Comparison of ENCODE assay signal across 10 cellular contexts in genomic region chr10:75021851-75022250, GRCh38.
DNase-seq lines count a peak whose midpoint lies in the region; ATAC-seq and TF ChIP-seq lines count a peak whose summit lies in the region.
"Had no signal": no experiment of that assay in that cellular context is flagged by ENCODE, and none has a peak within 500 bp of the region (broad histone marks: within the 10 kb centered on the region; RNA-seq: fewer than 3 reads in every experiment).

No MANE protein-coding gene starts in this region.

- H3K79me2 ChIP-seq in PC-9 (ENCODE audit: low read depth), result no peaks in the 10 kb centered on the region

- peaks cover 13% of the 10 kb centered on the region for H3K4me1 Mint-ChIP-seq in stimulated activated naive CD8-positive, alpha-beta T cell treated with anti-CD3 and anti-CD28 coated beads, Interleukin-15, Interleukin-2, amounts not matched to agents 100 ng/mL and 50 ng/mL, for 24 hours (ENCODE audit: low read depth)
- H3K4me1 Mint-ChIP-seq in stimulated activated naive CD8-positive, alpha-beta T cell treated with anti-CD3 and anti-CD28 coated beads, Interleukin-15, amount 100 ng/mL, for 72 hours, result peaks cover 22% of the 10 kb centered on the region
- H3K4me1 Mint-ChIP-seq in endothelial cell (ENCODE audit: unreplicated experiment), result peaks cover 25% of the 10 kb centered on the region

- CTCF ChIA-PET in PC-9 (lab: Charles Lee), result no interaction called here

- H2AFZ ChIP-seq in PC-9, result no peak overlapping the region

- H3K4me3 ChIP-seq in PC-9, result no peak overlapping the region

- POLR2A ChIA-PET in PC-9 (lab: Charles Lee; ENCODE audit: unreplicated experiment), result no interaction called here

- no peaks in the 10 kb centered on the region for H3K9me3 Mint-ChIP-seq in stimulated activated naive CD8-positive, alpha-beta T cell treated with anti-CD3 and anti-CD28 coated beads, Interleukin-15, Interleukin-2, amounts not matched to agents 100 ng/mL and 50 ng/mL, for 24 hours
- H3K9me3 Mint-ChIP-seq in stimulated activated naive CD8-positive, alpha-beta T cell treated with anti-CD3 and anti-CD28 coated beads, Interleukin-15, amount 100 ng/mL, for 72 hours, result no peaks in the 10 kb centered on the region
- no peaks in the 10 kb centered on the region for H3K9me3 Mint-ChIP-seq in endothelial cell (ENCODE audit: unreplicated experiment)
- H3K9me3 Mint-ChIP-seq: CD14-positive monocyte had no signal

- no peaks in the 10 kb centered on the region for H3K9me2 ChIP-seq in PC-9 (ENCODE audit: insufficient read depth)

- no peak for ATAC-seq in stimulated activated naive CD8-positive, alpha-beta T cell treated with anti-CD3 and anti-CD28 coated beads, Interleukin-15, amount 100 ng/mL, for 72 hours
- ATAC-seq in HG03439 (IDR thresholded peaks at IDR 0.05; ENCODE audit: unreplicated experiment), result no peak

- no peaks in the 10 kb centered on the region for H3K9me3 ChIP-seq in PC-9 (ENCODE audit: insufficient read depth, low read depth)

- peaks cover 8% of the 10 kb centered on the region; the same call in 1 of the 2 replicates for H3F3A ChIP-seq in PC-9 (ENCODE audit: insufficient read depth, low read depth)

- H3K27ac Mint-ChIP-seq in stimulated activated naive CD8-positive, alpha-beta T cell treated with anti-CD3 and anti-CD28 coated beads, Interleukin-15, Interleukin-2, amounts not matched to agents 100 ng/mL and 50 ng/mL, for 24 hours, result peak overlapping the region; percentile 57
- no peak overlapping the region for H3K27ac Mint-ChIP-seq in stimulated activated naive CD8-positive, alpha-beta T cell treated with anti-CD3 and anti-CD28 coated beads, Interleukin-15, amount 100 ng/mL, for 72 hours
- peak overlapping the region; percentile 62 for H3K27ac Mint-ChIP-seq in endothelial cell (ENCODE audit: unreplicated experiment)

- BruUV-seq in PC-9 (replicated peaks; lab: Mats Ljungman, UMichigan), result no TSS peak

- H3K4me3 Mint-ChIP-seq in stimulated activated naive CD8-positive, alpha-beta T cell treated with anti-CD3 and anti-CD28 coated beads, Interleukin-15, Interleukin-2, amounts not matched to agents 100 ng/mL and 50 ng/mL, for 24 hours, result no peak overlapping the region
- H3K4me3 Mint-ChIP-seq in stimulated activated naive CD8-positive, alpha-beta T cell treated with anti-CD3 and anti-CD28 coated beads, Interleukin-15, amount 100 ng/mL, for 72 hours, result no peak overlapping the region
- H3K4me3 Mint-ChIP-seq in endothelial cell (ENCODE audit: unreplicated experiment), result no peak overlapping the region
- H3K4me3 Mint-ChIP-seq: CD14-positive monocyte had no signal

- peaks cover 35% of the 10 kb centered on the region for H3K36me3 Mint-ChIP-seq in stimulated activated naive CD8-positive, alpha-beta T cell treated with anti-CD3 and anti-CD28 coated beads, Interleukin-15, Interleukin-2, amounts not matched to agents 100 ng/mL and 50 ng/mL, for 24 hours (ENCODE audit: low read depth)
- H3K36me3 Mint-ChIP-seq in endothelial cell (ENCODE audit: low read depth, unreplicated experiment), result peaks cover 8% of the 10 kb centered on the region

- H3K27ac ChIP-seq in PC-9, result no peak overlapping the region

- intact Hi-C loops in PC-9 (cut with micrococcal nuclease; ENCODE audit: unreplicated experiment), result loop anchor here (1.0 to 2.0 kb wide), 3 partner anchors 213 to 776 kb away; partner anchors contain the start of gene COMTD1

- no peak overlapping the region for H3K4me2 ChIP-seq in PC-9

- 0 out of 2 replicates have a peak, but pooled peaks cover 4% of the 10 kb centered on the region for H3K36me3 ChIP-seq in PC-9 (ENCODE audit: low read depth)

- H3K4me1 ChIP-seq in PC-9 (replicated peaks; ENCODE audit: insufficient read depth), result no peaks in the 10 kb centered on the region

- no peak for DNase-seq in stimulated activated naive CD8-positive, alpha-beta T cell treated with anti-CD3 and anti-CD28 coated beads, Interleukin-15, amount 100 ng/mL, for 72 hours
- DNase-seq in NCI-H2196 treated with DMSO at 0.1 percent for 48 hours (lab: John Stamatoyannopoulos, UW; ENCODE audit: unreplicated experiment) (peak; percentile 44), endothelial cell (ENCODE audit: low spot score) (no peak), PC-9 (no peak), AG20443 (ENCODE audit: low spot score) (no peak), NCI-H446 (lab: John Stamatoyannopoulos, UW) (no peak)
- DNase-seq: activated CD8-positive, alpha-beta memory T cell treated with anti-CD3 and anti-CD28 coated beads for 24 hours had no signal

- no peaks in the 10 kb centered on the region for H3K27me3 Mint-ChIP-seq in stimulated activated naive CD8-positive, alpha-beta T cell treated with anti-CD3 and anti-CD28 coated beads, Interleukin-15, Interleukin-2, amounts not matched to agents 100 ng/mL and 50 ng/mL, for 24 hours
- no peaks in the 10 kb centered on the region for H3K27me3 Mint-ChIP-seq in stimulated activated naive CD8-positive, alpha-beta T cell treated with anti-CD3 and anti-CD28 coated beads, Interleukin-15, amount 100 ng/mL, for 72 hours
- peaks cover 3% of the 10 kb centered on the region for H3K27me3 Mint-ChIP-seq in endothelial cell (ENCODE audit: unreplicated experiment)

- H3K27me3 ChIP-seq in PC-9 (ENCODE audit: insufficient read depth, low read depth), result no peaks in the 10 kb centered on the region

- no peaks in the 10 kb centered on the region for H4K20me1 ChIP-seq in PC-9 (ENCODE audit: insufficient read depth)

- TF ChIP-seq CTCF in endothelial cell (IDR thresholded peaks at IDR 0.05; ENCODE audit: unreplicated experiment) (no peak), PC-9 (conservative IDR thresholded peaks at IDR 0.05) (no peak)

Comparison
In these comparisons a context has a peak if more than half of its experiments do, and no peak if none do; other contexts are left out.
1. H3K27ac Mint-ChIP-seq: peak in stimulated activated naive CD8-positive, alpha-beta T cell treated with anti-CD3 and anti-CD28 coated beads, Interleukin-15, Interleukin-2, amounts not matched to agents 100 ng/mL and 50 ng/mL, for 24 hours (single experiment) and endothelial cell (single experiment); none in stimulated activated naive CD8-positive, alpha-beta T cell treated with anti-CD3 and anti-CD28 coated beads, Interleukin-15, amount 100 ng/mL, for 72 hours (0 of 2).